In genomic region chr6:157433678-157434081, GRCh38 we compare ENCODE assay signal across 16 cellular contexts.
"Had no signal": no experiment of that assay in that cellular context is flagged by ENCODE, and none has a peak within 500 bp of the region (broad histone marks: within the 10 kb centered on the region; RNA-seq: fewer than 3 reads in every experiment).

No MANE protein-coding gene starts in this region.

- ATAC-seq: activated CD8-positive, alpha-beta T cell treated with anti-CD3 and anti-CD28 coated beads for 36 hours; activated T-helper 17 cell treated with anti-CD3 and anti-CD28 coated beads, Interleukin-2, amount 50 U/mL, for 72 hours; stimulated activated naive CD8-positive, alpha-beta T cell treated with anti-CD3 and anti-CD28 coated beads, Interleukin-15, Interleukin-2, amounts not matched to agents 100 U/mL and 50 U/mL, for 24 hours had no signal

- H3K4me3 ChIP-seq: cardiac muscle cell, lung had no signal

- DNase-seq: activated CD4-positive, alpha-beta T cell treated with anti-CD3 and anti-CD28 coated beads, Interleukin-2, amount 10 ng/mL, durations not matched to agents 24 days and 14 days; activated CD4-positive, CD25-positive, alpha-beta regulatory T cell; activated CD8-positive, alpha-beta T cell treated with anti-CD3 and anti-CD28 coated beads for 36 hours; activated naive CD4-positive, alpha-beta T cell; activated naive CD8-positive, alpha-beta T cell treated with anti-CD3 and anti-CD28 coated beads for 36 hours; activated T-cell treated with anti-CD3 and anti-CD28 coated beads, Interleukin-2, amount 50 U/mL, for 1 hour; amygdala; retina; stimulated activated naive CD8-positive, alpha-beta T cell treated with anti-CD3 and anti-CD28 coated beads, Interleukin-15, Interleukin-2, amounts not matched to agents 100 U/mL and 50 U/mL, for 24 hours; T-helper 1 cell; T-helper 9 cell had no signal

- FAIRE-seq: colon, frontal cortex had no signal

- H3K27me3 ChIP-seq: cardiac muscle cell had no signal

- H3K27ac ChIP-seq: cardiac muscle cell had no signal

- H3K36me3 ChIP-seq: cardiac muscle cell had no signal
